In genomic region chr4:54386693-54387092, GRCh38 we compare ENCODE assay signal across 35 cellular contexts.
"Had no signal": no experiment of that assay in that cellular context is flagged by ENCODE, and none has a peak within 500 bp of the region (broad histone marks: within the 10 kb centered on the region; RNA-seq: fewer than 3 reads in every experiment).

No MANE protein-coding gene starts in this region.

- H3K36me3 ChIP-seq: MG63 had no signal

- DNase-seq: Karpas-422, Kasumi-1, MG63, MM.1S, MV-4-11, NCI-H1048, NCI-H1092, NCI-H1092 treated with DMSO at 0.1 percent for 48 hours, NCI-H1105, NCI-H1105 treated with DMSO at 0.1 percent for 48 hours, NCI-H1417, NCI-H1417 treated with DMSO at 0.1 percent for 48 hours, NCI-H1436, NCI-H1436 treated with DMSO at 0.1 percent for 48 hours, NCI-H146, NCI-H1694, NCI-H1694 treated with DMSO at 0.1 percent for 48 hours, NCI-H187, NCI-H187 treated with DMSO at 0.1 percent for 48 hours, NCI-H1930, NCI-H2029, NCI-H2029 treated with DMSO at 0.1 percent for 48 hours, NCI-H2081, NCI-H2081 treated with DMSO at 0.1 percent for 48 hours, NCI-H2107, NCI-H2171, NCI-H2171 treated with DMSO at 0.1 percent for 48 hours, NCI-H2227 treated with DMSO at 0.1 percent for 48 hours, NCI-H226, NCI-H345, NCI-H446, NCI-H446 treated with DMSO at 0.1 percent for 48 hours, NCI-H510A, NCI-H510A treated with DMSO at 0.1 percent for 48 hours, NCI-H524 had no signal

- H3K4me3 ChIP-seq: MG63 had no signal

- H3K9me3 ChIP-seq: MG63 had no signal
